In the genomic region with DNA sequence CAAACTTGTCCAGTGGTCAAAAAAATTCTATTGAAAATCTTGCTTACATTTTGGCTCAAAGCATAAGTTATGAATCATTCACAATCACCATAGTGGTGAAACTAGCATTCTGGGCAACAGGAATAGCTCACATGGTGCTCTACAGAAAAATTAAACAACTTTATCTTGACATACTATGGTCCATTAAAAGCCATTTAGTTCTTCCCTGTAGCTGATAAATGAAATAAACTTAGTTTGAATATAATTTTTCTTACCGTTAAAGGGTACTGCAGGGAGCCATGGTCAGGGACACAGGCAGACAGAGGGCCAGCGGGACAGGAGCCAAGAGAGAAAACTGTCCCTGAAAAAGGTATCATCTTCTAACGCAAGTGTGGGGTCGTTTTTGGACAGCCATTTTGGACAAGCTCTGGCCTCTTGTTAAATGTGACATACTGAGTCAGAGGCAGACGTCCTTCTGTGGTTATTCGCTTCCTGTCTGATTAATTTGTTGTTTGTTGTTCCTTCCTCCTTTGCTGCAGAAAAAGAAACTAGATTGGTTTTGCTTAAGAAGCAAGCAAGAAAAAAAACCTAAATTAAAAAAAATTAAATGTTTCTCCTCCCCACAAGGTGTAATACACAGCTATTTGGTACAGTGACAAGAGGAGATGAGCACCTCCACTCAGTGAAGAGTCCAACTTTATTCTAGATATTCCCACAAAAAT, we compare ENCODE assay signal across 8 cellular contexts. TPM values are rescaled to one million over a fixed set of nuclear protein-coding genes. Genes with fewer than 3 reads are reported as not detected.
DNase-seq lines count a peak whose midpoint lies in the region; ATAC-seq, FAIRE-seq and TF ChIP-seq lines count a peak whose summit lies in the region.

Gene WIPF1, minus strand, starts transcription at position 458 of the 701 bp plus-strand sequence. CDS start 12,231 bp downstream, outside the sequence.

- no peaks in the 10 kb centered on the region for H3K27me3 Mint-ChIP-seq in T-helper 17 cell

- H3K36me3 ChIP-seq in muscle layer of duodenum (ENCODE audit: control insufficient read depth in 1 of 2, insufficient read depth in 2 of 2, low read length in 2 of 2): peaks cover 0 to 5% of the 10 kb centered on the region in 2 donors

- H3K9me3 ChIP-seq in A549 (no peaks in the 10 kb centered on the region), T-helper 17 cell (ENCODE audit: control insufficient read depth, low read length, poor library complexity, severe bottlenecking) (no peaks in the 10 kb centered on the region), muscle layer of duodenum (ENCODE audit: control insufficient read depth in 1 of 2, low read length in 2 of 2) (no peaks in the 10 kb centered on the region)

- ATAC-seq in A549: no peak
- peak; percentile 44 for ATAC-seq in HG03139 (IDR thresholded peaks at IDR 0.05; ENCODE audit: unreplicated experiment)
- peak; percentile 52 for ATAC-seq in T-helper 17 cell

- H3K4me1 ChIP-seq in A549: peaks cover 13% of the 10 kb centered on the region; the same call in 1 of the 3 replicates
- peaks cover 11 to 42% of the 10 kb centered on the region in 2 donors for H3K4me1 ChIP-seq in muscle layer of duodenum (ENCODE audit: control insufficient read depth in 1 of 2, insufficient read depth in 2 of 2, low read length in 2 of 2)

- TF ChIP-seq POLR2A in A549 (IDR thresholded peaks at IDR 0.05; ENCODE audit: low read length) (no peak), GM18951 (IDR thresholded peaks at IDR 0.05; ENCODE audit: extremely low read depth, insufficient read depth, insufficient read length) (peak; percentile 67)

- peaks cover 10% of the 10 kb centered on the region for H3K36me3 Mint-ChIP-seq in T-helper 17 cell (ENCODE audit: low read depth)

- DNase-seq in A549 (ENCODE audit: low read depth in 1 of 2, low spot score in 1 of 2) (no peak), T-helper 17 cell (peak in 1 of 3 donors; percentile 31), coronary artery (ENCODE audit: low spot score) (no peak), nucleus accumbens (lab: John Stamatoyannopoulos, UW) (no peak), cerebellar nuclear complex (lab: John Stamatoyannopoulos, UW) (no peak)

- POLR2A ChIA-PET in A549 (lab: Yijun Ruan, JAX): no interaction called here

- CTCF ChIA-PET in A549 (lab: Yijun Ruan, JAX): interaction anchor here (1.1 to 1.8 kb wide), 4 partner anchors 19 to 135 kb away, joined by 3 to 12 read pairs (median 3); no protein-coding TSS in a partner anchor

- 71% methylated on average over 6 of the region's 6 CpGs for WGBS in A549 (ENCODE audit: missing lambda C conversion rate)

- no peak for FAIRE-seq in A549 (lab: Jason Lieb, UNC)

- no peak for TF ChIP-seq RAD21 in A549 (conservative IDR thresholded peaks at IDR 0.05 in 1 of 2, IDR thresholded peaks at IDR 0.05 in 1 of 2)

- H3K27ac ChIP-seq in A549 (no peak within 1 kb of the TSS), coronary artery (peak within 1 kb of the TSS; percentile 53 to 57), muscle layer of duodenum (ENCODE audit: low read length) (peak within 1 kb of the TSS; percentile 94)

- H3K4me1 Mint-ChIP-seq in T-helper 17 cell: peaks cover 63% of the 10 kb centered on the region

- no peak for TF ChIP-seq EP300 in A549 (IDR thresholded peaks at IDR 0.05)

- TF ChIP-seq CTCF in A549 (IDR thresholded peaks at IDR 0.05) (no peak), coronary artery (IDR thresholded peaks at IDR 0.05) (no peak)

- peak within 1 kb of the TSS; percentile 82 for H3K4me3 Mint-ChIP-seq in T-helper 17 cell

- in situ Hi-C loops in GM18951 (cut with MboI; ENCODE audit: low sequenced_read_pairs, unreplicated experiment): no loop called here

- no peaks in the 10 kb centered on the region for H3K27me3 ChIP-seq in muscle layer of duodenum (ENCODE audit: low read depth, low read length)

- H3K4me2 ChIP-seq in A549: no peak within 1 kb of the TSS

- peak within 1 kb of the TSS; percentile 93 for H3K27ac Mint-ChIP-seq in T-helper 17 cell

- H3K4me3 ChIP-seq in A549 (no peak within 1 kb of the TSS), coronary artery (peak within 1 kb of the TSS; percentile 46), muscle layer of duodenum (ENCODE audit: low read depth in 1 of 2, low read length in 2 of 2) (peak within 1 kb of the TSS; percentile 40 to 49)

TF ChIP-seq in A549, 52 proteins besides CTCF, POLR2A, EP300 and RAD21:
- TF ChIP-seq BCL3 (IDR thresholded peaks at IDR 0.05): no peak

RNA-seq across cellular contexts. Expression of gene WIPF1, which starts in this region (rescaled TPM):
- polyA plus RNA-seq in A549 (2011; rRNA removed) (18.4 and 20.1 TPM in 2 replicates), A549 (2017; fragmentation: RNase III; extraction: RNeasy Plus Mini Kit Qiagen cat#74134 plus additional on column Dnase treatment) (13.2 to 16.4 TPM (median 16.0 TPM) in 3 replicates)
- 10.5 and 14.0 TPM in 2 replicates for polyA plus RNA-seq in A549 (2012; cell fraction: cytosol; rRNA removed)
- 9.9 and 11.3 TPM in 2 replicates for polyA plus RNA-seq in A549 (2012; cell fraction: nucleus; rRNA removed)
- polyA minus RNA-seq in A549 (2011; rRNA and poly(A)+ RNA removed): 12.0 and 17.0 TPM in 2 replicates
- total RNA-seq in T-helper 17 cell: 100 to 1,000 TPM; 368 to 424 TPM

Comparison
In these comparisons a context has a peak if more than half of its experiments do, and no peak if none do; other contexts are left out.
1. ATAC-seq: peak in HG03139 (single experiment) and T-helper 17 cell (single experiment); none in A549 (0 of 2).
2. H3K27ac ChIP-seq: peak in coronary artery (2 of 2) and muscle layer of duodenum (single experiment); none in A549 (0 of 2).